ENCODE assay signal across 2 cellular contexts in the genomic region with DNA sequence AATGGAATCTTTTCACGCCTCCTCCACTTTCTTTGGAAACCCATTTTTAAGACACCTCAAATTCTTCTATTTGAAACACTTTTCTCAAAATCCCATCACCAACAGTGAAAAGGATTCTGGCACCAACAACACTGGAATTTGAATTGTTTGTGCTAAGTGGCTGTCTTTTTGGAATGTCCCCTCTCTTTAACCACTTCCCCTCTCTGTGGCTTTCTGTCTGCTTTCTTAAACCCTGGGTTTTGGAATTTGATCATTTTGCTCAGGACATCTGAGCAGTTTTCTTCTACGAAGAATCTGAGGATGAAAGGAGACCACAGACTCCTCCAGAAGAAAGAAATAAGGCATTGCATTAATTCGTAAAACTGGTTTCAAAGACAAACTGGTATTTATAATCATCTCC.
TF ChIP-seq lines count a peak whose summit lies in the region.

No MANE protein-coding gene starts in this region.

TF ChIP-seq in IMR-90, 13 proteins besides CTCF, POLR2A, EP300 and RAD21:
- no peak for TF ChIP-seq MXI1 (IDR thresholded peaks at IDR 0.05; ENCODE audit: borderline replicate concordance, low read depth, low read length)
- no peak for TF ChIP-seq FOS (IDR thresholded peaks at IDR 0.05; ENCODE audit: low read depth, low read length)
- TF ChIP-seq, protein P1, sequence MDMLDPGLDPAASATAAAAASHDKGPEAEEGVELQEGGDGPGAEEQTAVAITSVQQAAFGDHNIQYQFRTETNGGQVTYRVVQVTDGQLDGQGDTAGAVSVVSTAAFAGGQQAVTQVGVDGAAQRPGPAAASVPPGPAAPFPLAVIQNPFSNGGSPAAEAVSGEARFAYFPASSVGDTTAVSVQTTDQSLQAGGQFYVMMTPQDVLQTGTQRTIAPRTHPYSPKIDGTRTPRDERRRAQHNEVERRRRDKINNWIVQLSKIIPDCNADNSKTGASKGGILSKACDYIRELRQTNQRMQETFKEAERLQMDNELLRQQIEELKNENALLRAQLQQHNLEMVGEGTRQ (IDR thresholded peaks at IDR 0.05; ENCODE audit: low read depth, low read length): no peak
- no peak for TF ChIP-seq RCOR1 (IDR thresholded peaks at IDR 0.05; ENCODE audit: insufficient replicate concordance, low read length)
- no peak for TF ChIP-seq BHLHE40 (IDR thresholded peaks at IDR 0.05; ENCODE audit: low read depth, low read length)
- TF ChIP-seq CEBPB (IDR thresholded peaks at IDR 0.05; ENCODE audit: low read depth, low read length): no peak
- no peak for TF ChIP-seq NFE2L2 (IDR thresholded peaks at IDR 0.05; ENCODE audit: low read depth, low read length)

TF ChIP-seq in GM23338, 12 proteins besides CTCF, POLR2A, EP300 and RAD21:
- no peak for TF ChIP-seq CREB1 (CRISPR knock-in tag; IDR thresholded peaks at IDR 0.05; ENCODE audit: low read depth)
- no peak for TF ChIP-seq EZH2phosphoT487 (IDR thresholded peaks at IDR 0.05; ENCODE audit: unreplicated experiment)
- TF ChIP-seq JUNB (IDR thresholded peaks at IDR 0.05; ENCODE audit: unreplicated experiment): no peak
- no peak for TF ChIP-seq ZNF331 (CRISPR knock-in tag; IDR thresholded peaks at IDR 0.05; ENCODE audit: low read depth)
- no peak for TF ChIP-seq ZNF462 (CRISPR knock-in tag; IDR thresholded peaks at IDR 0.05)
- TF ChIP-seq, protein P2, sequence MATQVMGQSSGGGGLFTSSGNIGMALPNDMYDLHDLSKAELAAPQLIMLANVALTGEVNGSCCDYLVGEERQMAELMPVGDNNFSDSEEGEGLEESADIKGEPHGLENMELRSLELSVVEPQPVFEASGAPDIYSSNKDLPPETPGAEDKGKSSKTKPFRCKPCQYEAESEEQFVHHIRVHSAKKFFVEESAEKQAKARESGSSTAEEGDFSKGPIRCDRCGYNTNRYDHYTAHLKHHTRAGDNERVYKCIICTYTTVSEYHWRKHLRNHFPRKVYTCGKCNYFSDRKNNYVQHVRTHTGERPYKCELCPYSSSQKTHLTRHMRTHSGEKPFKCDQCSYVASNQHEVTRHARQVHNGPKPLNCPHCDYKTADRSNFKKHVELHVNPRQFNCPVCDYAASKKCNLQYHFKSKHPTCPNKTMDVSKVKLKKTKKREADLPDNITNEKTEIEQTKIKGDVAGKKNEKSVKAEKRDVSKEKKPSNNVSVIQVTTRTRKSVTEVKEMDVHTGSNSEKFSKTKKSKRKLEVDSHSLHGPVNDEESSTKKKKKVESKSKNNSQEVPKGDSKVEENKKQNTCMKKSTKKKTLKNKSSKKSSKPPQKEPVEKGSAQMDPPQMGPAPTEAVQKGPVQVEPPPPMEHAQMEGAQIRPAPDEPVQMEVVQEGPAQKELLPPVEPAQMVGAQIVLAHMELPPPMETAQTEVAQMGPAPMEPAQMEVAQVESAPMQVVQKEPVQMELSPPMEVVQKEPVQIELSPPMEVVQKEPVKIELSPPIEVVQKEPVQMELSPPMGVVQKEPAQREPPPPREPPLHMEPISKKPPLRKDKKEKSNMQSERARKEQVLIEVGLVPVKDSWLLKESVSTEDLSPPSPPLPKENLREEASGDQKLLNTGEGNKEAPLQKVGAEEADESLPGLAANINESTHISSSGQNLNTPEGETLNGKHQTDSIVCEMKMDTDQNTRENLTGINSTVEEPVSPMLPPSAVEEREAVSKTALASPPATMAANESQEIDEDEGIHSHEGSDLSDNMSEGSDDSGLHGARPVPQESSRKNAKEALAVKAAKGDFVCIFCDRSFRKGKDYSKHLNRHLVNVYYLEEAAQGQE (IDR thresholded peaks at IDR 0.05; ENCODE audit: unreplicated experiment): no peak
TF ChIP-seq in GM23338: peak in this region for 0.
